In genomic region chr17:60135951-60136666, GRCh38 we compare ENCODE assay signal across 8 cellular contexts. TPM values are rescaled to one million over a fixed set of nuclear protein-coding genes. Genes with fewer than 3 reads are reported as not detected.
A peak's percentile ranks its signal among the peaks of the same experiment; 100 is the strongest.
DNase-seq lines count a peak whose midpoint lies in the region; ATAC-seq, FAIRE-seq and TF ChIP-seq lines count a peak whose summit lies in the region.

No MANE protein-coding gene starts in this region.

- H3K36me3 Mint-ChIP-seq in MCF 10A (ENCODE audit: insufficient read depth, unreplicated experiment) = no peaks in the 10 kb centered on the region

- H3K4me3 Mint-ChIP-seq in MCF 10A (ENCODE audit: unreplicated experiment) = peak overlapping the region; percentile 90

- H3K4me1 ChIP-seq in heart left ventricle (peaks cover 0 to 48% (median 23%) of the 10 kb centered on the region in 12 donors), muscle layer of duodenum (ENCODE audit: control insufficient read depth in 1 of 2, insufficient read depth in 2 of 2, low read length in 2 of 2) (peaks cover 4 to 36% of the 10 kb centered on the region in 2 donors), vagina (peaks cover 30% of the 10 kb centered on the region)

- peaks cover 0 to 14% (median 0%) of the 10 kb centered on the region in 9 donors for H3K36me3 ChIP-seq in heart left ventricle
- peaks cover 3 to 4% of the 10 kb centered on the region in 2 donors for H3K36me3 ChIP-seq in muscle layer of duodenum (ENCODE audit: control insufficient read depth in 1 of 2, insufficient read depth in 2 of 2, low read length in 2 of 2)
- no peaks in the 10 kb centered on the region for H3K36me3 ChIP-seq in vagina

- no peaks in the 10 kb centered on the region for H3K9me3 ChIP-seq in heart left ventricle
- H3K9me3 ChIP-seq in muscle layer of duodenum (ENCODE audit: control insufficient read depth in 1 of 2, low read length in 2 of 2) = no peaks in the 10 kb centered on the region
- H3K9me3 ChIP-seq in vagina = no peaks in the 10 kb centered on the region

- no peaks in the 10 kb centered on the region for H3K9me3 Mint-ChIP-seq in MCF 10A (ENCODE audit: unreplicated experiment)

- H3K27ac Mint-ChIP-seq in MCF 10A (ENCODE audit: low read depth, unreplicated experiment) = no peak overlapping the region

- no peak for DNase-seq in heart left ventricle
- DNase-seq in Right ventricle myocardium superior = no peak
- no peak for DNase-seq in MCF 10A (ENCODE audit: unreplicated experiment)
- DNase-seq in vagina (ENCODE audit: extremely low spot score in 2 of 2) = no peak
- no peak for DNase-seq in middle frontal gyrus (ENCODE audit: extremely low spot score, low spot score)
- no peak for DNase-seq in retina
- DNase-seq in frontal cortex (ENCODE audit: low spot score in 2 of 2) = no peak

- 68 to 79% (median 72%) methylated on average over 13 of the region's 13 CpGs for WGBS in heart left ventricle, 4 donors

- ATAC-seq in heart left ventricle (no peak), Right ventricle myocardium superior (ENCODE audit: poor library complexity) (no peak)

- TF ChIP-seq CTCF in heart left ventricle (IDR thresholded peaks at IDR 0.05) = no peak
- no peak for TF ChIP-seq CTCF in MCF 10A (IDR thresholded peaks at IDR 0.05; ENCODE audit: unreplicated experiment)
- no peak for TF ChIP-seq CTCF in vagina (IDR thresholded peaks at IDR 0.05)

- no peak for FAIRE-seq in frontal cortex (lab: Jason Lieb, UNC)

- H3K27ac ChIP-seq in heart left ventricle (peak overlapping the region in 3 of 12 donors; percentile 89 to 97 (median 95)), muscle layer of duodenum (ENCODE audit: low read length) (no peak overlapping the region), vagina (no peak overlapping the region)

- H3K4me3 ChIP-seq in heart left ventricle (peak overlapping the region in 11 of 12 donors; percentile 56 to 99 (median 71)), muscle layer of duodenum (ENCODE audit: low read depth in 1 of 2, low read length in 2 of 2) (peak overlapping the region; percentile 71 to 92), vagina (peak overlapping the region; percentile 60 to 66)

- CTCF ChIA-PET in MCF 10A (lab: Yijun Ruan, JAX) = interaction anchor here (0.7 to 1.0 kb wide), 3 partner anchors 54 to 1974 kb away, joined by 3 to 4 read pairs (median 3); no protein-coding TSS in a partner anchor

- no TSS peak for BruUV-seq in MCF 10A (replicated peaks; lab: Mats Ljungman, UMichigan)

- H3K4me1 Mint-ChIP-seq in MCF 10A (ENCODE audit: insufficient read depth, unreplicated experiment) = peaks cover 5% of the 10 kb centered on the region

- no peak for TF ChIP-seq POLR2A in heart left ventricle (IDR thresholded peaks at IDR 0.05)
- TF ChIP-seq POLR2A in vagina (IDR thresholded peaks at IDR 0.05) = no peak

- no peaks in the 10 kb centered on the region for H3K27me3 Mint-ChIP-seq in MCF 10A (ENCODE audit: insufficient read depth, unreplicated experiment)

- H3K27me3 ChIP-seq in heart left ventricle = peaks cover 15 to 39% (median 30%) of the 10 kb centered on the region in 9 donors
- H3K27me3 ChIP-seq in muscle layer of duodenum (ENCODE audit: low read depth, low read length) = peaks cover 30% of the 10 kb centered on the region
- H3K27me3 ChIP-seq in vagina = no peaks in the 10 kb centered on the region

- intact Hi-C loops in heart left ventricle (cut with DNase I) (loop anchor here in 1 of 10 donors (10.0 kb wide), 1 partner anchor 299 kb away; no protein-coding TSS in a partner anchor), Right ventricle myocardium superior (cut with DNase I) (no loop called here), MCF 10A (cut with micrococcal nuclease) (no loop called here), vagina (cut with DNase I) (no loop called here)

- POLR2A ChIA-PET in MCF 10A (lab: Yijun Ruan, JAX) = interaction anchor here (0.6 kb wide), 1 partner anchor 1842 kb away, joined by 3 read pairs; no protein-coding TSS in a partner anchor

RNA-seq across cellular contexts. Expression of gene CA4, which starts 13.7 kb away (rescaled TPM):
- total RNA-seq in heart left ventricle (10 to 100 TPM; 12.4 to 20.4 (median 17.1) TPM), Right ventricle myocardium superior (15.1 TPM), MCF 10A (2022) (not detected in 2 replicates), vagina (not detected), frontal cortex (0.41 TPM)
- polyA plus RNA-seq in heart left ventricle = 10 to 100 TPM; 21.0 to 54.0 TPM

RNA-seq across cellular contexts. Expression of gene HEATR6, which starts 57.4 kb away (rescaled TPM):
- total RNA-seq in heart left ventricle (10 to 100 TPM in 8 of 9 donors, 1 to 10 TPM in 1; 9.3 to 17.8 (median 12.4) TPM), Right ventricle myocardium superior (10.2 TPM), MCF 10A (2022) (20.7 and 23.5 TPM in 2 replicates), vagina (27.3 TPM), frontal cortex (13.5 TPM)
- polyA plus RNA-seq in heart left ventricle = 1 to 10 TPM; 5.7 to 8.7 TPM
